ENCODE assay signal across 16 cellular contexts in the genomic region with DNA sequence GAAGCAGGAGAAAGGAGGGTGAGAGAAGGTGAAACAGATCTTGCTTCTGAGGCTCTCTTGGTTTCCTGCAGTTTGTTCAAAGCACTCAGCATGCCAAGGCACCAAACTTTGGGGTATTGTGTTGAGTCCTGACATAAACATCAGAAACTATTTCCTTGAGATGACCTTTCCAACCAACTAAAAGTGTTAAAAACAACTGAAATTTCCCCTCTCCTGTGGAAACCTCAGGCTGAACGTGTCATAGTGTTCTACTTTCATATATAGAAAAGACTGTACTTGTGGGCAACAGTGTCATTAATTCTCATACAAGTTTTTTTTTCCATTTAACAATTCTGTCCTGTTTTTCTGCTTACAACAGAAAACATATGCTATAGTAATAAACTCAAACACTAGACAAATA. TPM values are rescaled to one million over a fixed set of nuclear protein-coding genes. Genes with fewer than 3 reads are reported as not detected.
A peak's percentile ranks its signal among the peaks of the same experiment; 100 is the strongest.
DNase-seq lines count a peak whose midpoint lies in the region; ATAC-seq and TF ChIP-seq lines count a peak whose summit lies in the region.
"Had no signal": no experiment of that assay in that cellular context is flagged by ENCODE, and none has a peak within 500 bp of the region (broad histone marks: within the 10 kb centered on the region; RNA-seq: fewer than 3 reads in every experiment).

No MANE protein-coding gene starts in this region.

- no peak overlapping the region for H3K4me3 ChIP-seq in Jurkat, Clone E6-1 (ENCODE audit: low read length)
- H3K4me3 ChIP-seq in trophoblast cell (ENCODE audit: low read depth, low read length), result no peak overlapping the region
- no peak overlapping the region for H3K4me3 ChIP-seq in tibial nerve
- H3K4me3 ChIP-seq: left lung, tibial artery had no signal

- no peak overlapping the region for H2BK120ac ChIP-seq in trophoblast cell (ENCODE audit: insufficient read depth, low read length, poor library complexity)

- no peak overlapping the region for H3K14ac ChIP-seq in trophoblast cell (ENCODE audit: low read length)

- H3K9ac ChIP-seq in trophoblast cell (ENCODE audit: low read length), result no peak overlapping the region

- no peaks in the 10 kb centered on the region for H3K9me3 ChIP-seq in trophoblast cell (ENCODE audit: insufficient read depth, low read depth, low read length)
- H3K9me3 ChIP-seq in tibial nerve, result no peaks in the 10 kb centered on the region
- H3K9me3 ChIP-seq: left lung, tibial artery had no signal

- no peak overlapping the region for H4K91ac ChIP-seq in trophoblast cell (ENCODE audit: low read depth, low read length)

- peak overlapping the region; percentile 97 to 98 for H3K27ac Mint-ChIP-seq in activated naive CD4-positive, alpha-beta T cell treated with anti-CD3 and anti-CD28 coated beads, Interleukin-2, amount 50 U/mL, for 72 hours
- peak overlapping the region; percentile 25 for H3K27ac Mint-ChIP-seq in progenitor cell of endocrine pancreas
- H3K27ac Mint-ChIP-seq in chondrocyte (ENCODE audit: unreplicated experiment), result no peak overlapping the region

- H3K27me3 ChIP-seq in trophoblast cell (ENCODE audit: insufficient read depth, low read length), result no peaks in the 10 kb centered on the region
- no peaks in the 10 kb centered on the region for H3K27me3 ChIP-seq in tibial nerve
- H3K27me3 ChIP-seq: foreskin keratinocyte, left lung, tibial artery had no signal

- H3K4me1 Mint-ChIP-seq in progenitor cell of endocrine pancreas (ENCODE audit: low read depth), result peaks cover 7% of the 10 kb centered on the region
- peaks cover 4% of the 10 kb centered on the region for H3K4me1 Mint-ChIP-seq in chondrocyte (ENCODE audit: low read depth)

- H2AFZ ChIP-seq in trophoblast cell (ENCODE audit: insufficient read depth, low read length, poor library complexity), result no peak overlapping the region

- H3K4me3 Mint-ChIP-seq in progenitor cell of endocrine pancreas (ENCODE audit: low read depth) (no peak overlapping the region), chondrocyte (ENCODE audit: unreplicated experiment) (no peak overlapping the region)
- H3K4me3 Mint-ChIP-seq: naive B cell had no signal

- H2BK12ac ChIP-seq in trophoblast cell (ENCODE audit: low read length), result no peak overlapping the region

- H3K27ac ChIP-seq in trophoblast cell (ENCODE audit: low read depth, low read length) (no peak overlapping the region), tibial nerve (peak overlapping the region in 1 of 4 donors; percentile 2)
- H3K27ac ChIP-seq: foreskin keratinocyte, left lung, tibial artery had no signal

- H4K8ac ChIP-seq in trophoblast cell (ENCODE audit: low read depth, low read length), result no peak overlapping the region

- peak; percentile 79 to 81 for ATAC-seq in activated naive CD4-positive, alpha-beta T cell treated with anti-CD3 and anti-CD28 coated beads, Interleukin-2, amount 50 U/mL, for 72 hours
- ATAC-seq: foreskin keratinocyte, left lung had no signal

- no peaks in the 10 kb centered on the region for H3K9me3 Mint-ChIP-seq in activated naive CD4-positive, alpha-beta T cell treated with anti-CD3 and anti-CD28 coated beads, Interleukin-2, amount 50 U/mL, for 72 hours
- no peaks in the 10 kb centered on the region for H3K9me3 Mint-ChIP-seq in progenitor cell of endocrine pancreas (ENCODE audit: low read depth)
- H3K9me3 Mint-ChIP-seq in chondrocyte (ENCODE audit: low read depth), result no peaks in the 10 kb centered on the region
- H3K9me3 Mint-ChIP-seq: naive B cell had no signal

- TF ChIP-seq CTCF in progenitor cell of endocrine pancreas (IDR thresholded peaks at IDR 0.05; ENCODE audit: unreplicated experiment) (no peak), tibial nerve (IDR thresholded peaks at IDR 0.05) (no peak), chondrocyte (IDR thresholded peaks at IDR 0.05) (no peak)

- no peak overlapping the region for H2BK5ac ChIP-seq in trophoblast cell (ENCODE audit: low read depth, low read length, poor library complexity)

- no peak overlapping the region for H3K4me2 ChIP-seq in trophoblast cell (ENCODE audit: low read length)

- H3K36me3 ChIP-seq in trophoblast cell (ENCODE audit: control insufficient read depth in 1 of 2, insufficient read depth in 2 of 2, low read length in 2 of 2) (no peaks in the 10 kb centered on the region), tibial nerve (no peaks in the 10 kb centered on the region)
- H3K36me3 ChIP-seq: left lung, tibial artery had no signal

- H3K79me1 ChIP-seq in trophoblast cell (ENCODE audit: low read length), result no peaks in the 10 kb centered on the region

- DNase-seq in activated CD4-positive, alpha-beta T cell treated with anti-CD3 and anti-CD28 coated beads for 48 hours, result peak; percentile 56
- no peak for DNase-seq in activated CD4-positive, alpha-beta T cell treated with anti-CD3 and anti-CD28 coated beads for 1 hour
- peak; percentile 19 for DNase-seq in Jurkat, Clone E6-1 (ENCODE audit: low read depth, low spot score)
- DNase-seq in activated naive CD4-positive, alpha-beta T cell treated with anti-CD3 and anti-CD28 coated beads, Interleukin-2, amount 50 U/mL, for 72 hours (ENCODE audit: low spot score in 2 of 2), result peak in 1 of 2 donors; percentile 49
- DNase-seq in progenitor cell of endocrine pancreas (ENCODE audit: low spot score, unreplicated experiment), result no peak
- DNase-seq in trophoblast cell, result no peak
- no peak for DNase-seq in tibial nerve (ENCODE audit: low spot score in 2 of 2)
- no peak for DNase-seq in chondrocyte (ENCODE audit: low spot score)
- DNase-seq: amygdala, C1 segment of cervical spinal cord, DND-41, foreskin keratinocyte, left lung, naive B cell, NCI-H1694, tibial artery had no signal

- H3K79me2 ChIP-seq in trophoblast cell (ENCODE audit: control insufficient read depth, insufficient read depth, low read length, poor library complexity), result no peaks in the 10 kb centered on the region

- no peak overlapping the region for H3K4ac ChIP-seq in trophoblast cell (ENCODE audit: low read depth, low read length)

- no peak for TF ChIP-seq EP300 in tibial nerve (IDR thresholded peaks at IDR 0.05)

- H3K4me1 ChIP-seq in trophoblast cell (ENCODE audit: control insufficient read depth in 1 of 2, insufficient read depth in 2 of 2, low read length in 2 of 2) (no peaks in the 10 kb centered on the region), tibial nerve (peaks cover 0 to 12% (median 4%) of the 10 kb centered on the region in 4 donors)
- H3K4me1 ChIP-seq: foreskin keratinocyte had no signal

- H3K23ac ChIP-seq in trophoblast cell (ENCODE audit: low read length), result no peak overlapping the region

- TF ChIP-seq POLR2A in tibial nerve (IDR thresholded peaks at IDR 0.05), result no peak

- H3K18ac ChIP-seq in trophoblast cell (ENCODE audit: low read length), result no peak overlapping the region

- no peak overlapping the region for H4K12ac ChIP-seq in trophoblast cell (ENCODE audit: low read depth, low read length)

- H3K27me3 Mint-ChIP-seq in progenitor cell of endocrine pancreas, result no peaks in the 10 kb centered on the region
- H3K27me3 Mint-ChIP-seq in chondrocyte (ENCODE audit: low read depth), result no peaks in the 10 kb centered on the region
- H3K27me3 Mint-ChIP-seq: naive B cell had no signal

- WGBS in trophoblast cell (ENCODE audit: extremely low coverage, insufficient coverage, insufficient read length), result no CpG with 5 or more reads among the region's 1 CpG
- 47% methylated on average over 1 of the region's 1 CpG for WGBS in tibial nerve, 2 donors

- no peak overlapping the region for H2AK5ac ChIP-seq in trophoblast cell (ENCODE audit: low read length)

- H3K36me3 Mint-ChIP-seq in activated naive CD4-positive, alpha-beta T cell treated with anti-CD3 and anti-CD28 coated beads, Interleukin-2, amount 50 U/mL, for 72 hours, result peaks cover 0 to 5% of the 10 kb centered on the region in 2 donors
- no peaks in the 10 kb centered on the region for H3K36me3 Mint-ChIP-seq in progenitor cell of endocrine pancreas (ENCODE audit: insufficient read depth)
- no peaks in the 10 kb centered on the region for H3K36me3 Mint-ChIP-seq in chondrocyte (ENCODE audit: low read depth)
- H3K36me3 Mint-ChIP-seq: naive B cell had no signal

RNA-seq across cellular contexts. Expression of gene LYST, which starts 6.3 kb away (rescaled TPM):
- polyA plus RNA-seq in Jurkat, Clone E6-1 (2012; ENCODE audit: insufficient read depth, insufficient read length), result 4.1 TPM
- total RNA-seq in activated naive CD4-positive, alpha-beta T cell treated with anti-CD3 and anti-CD28 coated beads, Interleukin-2, amount 50 U/mL, for 72 hours, result 10 to 100 TPM; 33.5 to 73.0 TPM
- total RNA-seq in progenitor cell of endocrine pancreas, result 11.4 and 11.7 TPM in 2 replicates
- polyA plus RNA-seq in trophoblast cell (2013), result 2.4 and 2.7 TPM in 2 replicates
- total RNA-seq in tibial nerve, result 10 to 100 TPM; 48.0 to 62.8 (median 61.0) TPM
- 14.9 to 16.4 TPM (median 16.0 TPM) in 3 replicates for total RNA-seq in chondrocyte

Comparison
In these comparisons a context has a peak if more than half of its experiments do, and no peak if none do; other contexts are left out.
1. DNase-seq: peak in activated CD4-positive, alpha-beta T cell treated with anti-CD3 and anti-CD28 coated beads for 48 hours (single experiment) and Jurkat, Clone E6-1 (single experiment); none in activated CD4-positive, alpha-beta T cell treated with anti-CD3 and anti-CD28 coated beads for 1 hour (single experiment), progenitor cell of endocrine pancreas (single experiment), trophoblast cell (0 of 2), tibial nerve (0 of 2) and chondrocyte (single experiment).